In the genomic region with DNA sequence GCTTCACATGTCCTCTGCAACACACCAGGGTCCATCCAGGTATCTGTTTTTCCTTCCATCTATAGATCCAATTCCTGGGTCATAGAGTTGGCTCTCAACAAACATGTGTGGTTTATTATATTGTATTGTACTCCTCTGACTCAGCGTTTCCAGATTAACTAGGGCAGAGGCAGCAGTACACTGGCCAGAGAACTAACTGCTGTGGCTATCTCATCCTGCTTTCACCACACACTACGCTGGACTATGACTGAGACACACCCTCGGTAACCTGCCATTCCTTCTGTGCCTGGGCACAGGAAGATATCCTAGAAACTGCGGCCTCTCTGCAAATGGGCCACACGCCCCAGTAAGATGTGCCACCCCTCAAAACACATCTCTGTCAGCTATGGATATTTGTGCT, we compare ENCODE assay signal across 12 cellular contexts.
A peak's percentile ranks its signal among the peaks of the same experiment; 100 is the strongest.
DNase-seq lines count a peak whose midpoint lies in the region; ATAC-seq and TF ChIP-seq lines count a peak whose summit lies in the region.
"Had no signal": no experiment of that assay in that cellular context is flagged by ENCODE, and none has a peak within 500 bp of the region (broad histone marks: within the 10 kb centered on the region; RNA-seq: fewer than 3 reads in every experiment).

No MANE protein-coding gene starts in this region.

- peak overlapping the region; percentile 32 for H3K27ac ChIP-seq in brain microvascular endothelial cell

- H3K4me1 Mint-ChIP-seq in natural killer cell: no peaks in the 10 kb centered on the region
- H3K4me1 Mint-ChIP-seq: immature natural killer cell had no signal

- H3K27ac Mint-ChIP-seq in natural killer cell: no peak overlapping the region
- H3K27ac Mint-ChIP-seq: immature natural killer cell had no signal

- no peaks in the 10 kb centered on the region for H3K36me3 ChIP-seq in brain microvascular endothelial cell (replicated peaks)

- DNase-seq in AG08395 (ENCODE audit: low spot score) (peak; percentile 80), NB4 (ENCODE audit: low read depth) (peak; percentile 16), brain microvascular endothelial cell (peak; percentile 77), left lobe of liver (ENCODE audit: low spot score) (no peak), ACHN (no peak), posterior vena cava (ENCODE audit: low spot score) (no peak), natural killer cell (no peak), pons (ENCODE audit: low spot score) (no peak)
- DNase-seq: cerebellar nuclear complex, immature natural killer cell, retina had no signal

- H3K4me3 Mint-ChIP-seq in natural killer cell: no peak overlapping the region
- H3K4me3 Mint-ChIP-seq: CD14-positive monocyte, immature natural killer cell had no signal

- no peak overlapping the region for H3K4me3 ChIP-seq in NB4 (ENCODE audit: low read depth, low read length)
- H3K4me3 ChIP-seq in brain microvascular endothelial cell (ENCODE audit: low read depth, low read length): no peak overlapping the region

- no peaks in the 10 kb centered on the region for H3K36me3 Mint-ChIP-seq in natural killer cell
- H3K36me3 Mint-ChIP-seq: CD14-positive monocyte, immature natural killer cell had no signal

- ATAC-seq in left lobe of liver (peak; percentile 61), natural killer cell (no peak)

- intact Hi-C loops in posterior vena cava (cut with DNase I): no loop called here
- intact Hi-C loops in natural killer cell (cut with micrococcal nuclease): no loop called here

- no peaks in the 10 kb centered on the region for H3K9me3 Mint-ChIP-seq in natural killer cell
- H3K9me3 Mint-ChIP-seq: CD14-positive monocyte, immature natural killer cell had no signal

- no peaks in the 10 kb centered on the region for H3K27me3 ChIP-seq in brain microvascular endothelial cell (replicated peaks)

- no peak for TF ChIP-seq CTCF in NB4 (IDR thresholded peaks at IDR 0.05; ENCODE audit: low read depth, low read length)
- no peak for TF ChIP-seq CTCF in brain microvascular endothelial cell (IDR thresholded peaks at IDR 0.05; ENCODE audit: low read depth, low read length, missing control alignments)
- TF ChIP-seq CTCF in natural killer cell (IDR thresholded peaks at IDR 0.05): no peak

- no peak for TF ChIP-seq POLR2A in NB4 (IDR thresholded peaks at IDR 0.05; ENCODE audit: extremely low read depth, insufficient read length)

- in situ Hi-C loops in brain microvascular endothelial cell (cut with HindIII; ENCODE audit: low pct_ligation_motif_present, low sequenced_read_pairs): no loop called here
- in situ Hi-C loops in ACHN (cut with HindIII; ENCODE audit: low pct_ligation_motif_present, low pct_unique_long_range_greater_than_20kb, low sequenced_read_pairs): no loop called here

- peaks cover 7 to 13% of the 10 kb centered on the region in 2 donors for H3K27me3 Mint-ChIP-seq in natural killer cell (ENCODE audit: low read depth in 2 of 2)

Comparison
In these comparisons a context has a peak if more than half of its experiments do, and no peak if none do; other contexts are left out.
1. DNase-seq: peak in AG08395 (single experiment), NB4 (single experiment) and brain microvascular endothelial cell (single experiment); none in left lobe of liver (single experiment), ACHN (single experiment), posterior vena cava (single experiment), natural killer cell (single experiment) and pons (single experiment).